12 cellular contexts compared by ENCODE assay signal in the genomic region with DNA sequence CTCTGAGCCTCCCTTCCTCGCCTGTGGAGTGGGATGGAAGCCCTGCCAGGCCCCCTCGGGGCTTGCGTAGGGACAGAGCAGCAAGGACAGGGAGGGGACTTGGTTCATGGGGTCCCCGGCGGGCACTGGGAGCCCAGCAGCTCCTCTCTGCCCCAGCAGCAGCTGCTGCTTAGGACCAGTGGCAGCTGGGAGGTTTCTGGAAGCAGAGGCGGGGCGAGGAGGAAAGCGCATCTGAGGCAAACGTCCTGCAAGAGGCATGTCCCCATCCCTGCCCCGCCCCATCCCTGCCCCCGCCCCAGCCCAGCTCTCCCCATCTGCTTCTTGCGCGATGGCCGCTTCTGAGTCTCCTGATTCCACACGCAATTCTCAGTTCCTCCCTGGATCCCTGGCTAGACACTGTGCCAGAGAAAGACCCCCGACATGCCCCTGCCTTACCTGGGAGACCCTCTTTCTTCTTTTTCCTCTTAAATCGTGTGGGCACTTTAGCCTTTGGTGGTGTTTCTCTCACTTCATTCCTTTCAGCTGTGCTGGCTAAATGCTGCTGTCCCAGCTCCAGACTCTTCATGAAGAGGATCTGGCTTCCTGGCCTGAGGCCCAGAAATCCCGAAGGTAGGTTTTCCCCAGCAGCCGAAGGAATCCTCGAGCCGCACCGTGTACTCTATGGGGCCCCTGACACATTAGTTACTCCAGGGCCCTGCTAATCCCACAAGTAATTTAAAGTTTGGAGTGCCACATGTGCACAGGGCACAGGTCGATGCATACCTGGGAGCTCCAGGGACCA. TPM values are rescaled to one million over a fixed set of nuclear protein-coding genes. Genes with fewer than 3 reads are reported as not detected.
DNase-seq lines count a peak whose midpoint lies in the region; ATAC-seq and TF ChIP-seq lines count a peak whose summit lies in the region.
"Had no signal": no experiment of that assay in that cellular context is flagged by ENCODE, and none has a peak within 500 bp of the region (broad histone marks: within the 10 kb centered on the region; RNA-seq: fewer than 3 reads in every experiment).

No MANE protein-coding gene starts in this region.

- H3K27me3 ChIP-seq in right atrium auricular region (no peaks in the 10 kb centered on the region), tibial artery (peaks cover 0 to 4% of the 10 kb centered on the region in 2 donors)
- H3K27me3 ChIP-seq in naive thymus-derived CD4-positive, alpha-beta T cell (ENCODE audit: control insufficient read depth in 2 of 2, insufficient read depth in 2 of 2, low read length in 2 of 2), result no peaks in the 10 kb centered on the region

- H3K9me3 ChIP-seq in right atrium auricular region (no peaks in the 10 kb centered on the region), tibial artery (no peaks in the 10 kb centered on the region)
- no peaks in the 10 kb centered on the region for H3K9me3 ChIP-seq in naive thymus-derived CD4-positive, alpha-beta T cell (ENCODE audit: control insufficient read depth in 2 of 3, low read length in 3 of 3)
- H3K9me3 ChIP-seq: HAP-1, mucosa of descending colon had no signal

- POLR2A ChIA-PET in naive thymus-derived CD4-positive, alpha-beta T cell (lab: Charles Lee), result no interaction called here

- TF ChIP-seq CTCF in right atrium auricular region (IDR thresholded peaks at IDR 0.05) (no peak), tibial artery (IDR thresholded peaks at IDR 0.05) (no peak)

- no peak overlapping the region for H3K27ac Mint-ChIP-seq in naive thymus-derived CD4-positive, alpha-beta T cell

- DNase-seq in HS-27A (ENCODE audit: low read depth) (peak; percentile 67), amniotic stem cell (lab: John Stamatoyannopoulos, UW) (peak; percentile 26), right atrium auricular region (ENCODE audit: low spot score) (peak; percentile 54), superior temporal gyrus (ENCODE audit: extremely low spot score) (peak; percentile 27), tibial artery (no peak), NCI-H1436 treated with DMSO at 0.1 percent for 48 hours (lab: John Stamatoyannopoulos, UW) (no peak)
- DNase-seq in naive thymus-derived CD4-positive, alpha-beta T cell, result no peak
- no peak for DNase-seq in activated CD4-positive, alpha-beta T cell treated with anti-CD3 and anti-CD28 coated beads, Interleukin-2, amount 50 U/mL, for 48 hours
- DNase-seq: effector memory CD4-positive, alpha-beta T cell had no signal

- CTCF ChIA-PET in naive thymus-derived CD4-positive, alpha-beta T cell (lab: Charles Lee), result interaction anchor here (1.0 kb wide), 1 partner anchor 62 kb away, joined by 4 read pairs; no protein-coding TSS in a partner anchor

- ATAC-seq in naive thymus-derived CD4-positive, alpha-beta T cell, result no peak
- ATAC-seq: mucosa of descending colon had no signal

- no peak overlapping the region for H3K4me3 Mint-ChIP-seq in naive thymus-derived CD4-positive, alpha-beta T cell

- intact Hi-C loops in tibial artery (cut with DNase I; ENCODE audit: low total_unique reads), result no loop called here
- intact Hi-C loops in naive thymus-derived CD4-positive, alpha-beta T cell (cut with micrococcal nuclease), result no loop called here

- no peaks in the 10 kb centered on the region for H3K4me1 ChIP-seq in right atrium auricular region
- no peaks in the 10 kb centered on the region for H3K4me1 ChIP-seq in tibial artery
- no peaks in the 10 kb centered on the region for H3K4me1 ChIP-seq in naive thymus-derived CD4-positive, alpha-beta T cell (ENCODE audit: control insufficient read depth in 2 of 2, insufficient read depth in 2 of 2, low read length in 2 of 2)
- H3K4me1 ChIP-seq: HAP-1 had no signal

- peaks cover 0 to 28% (median 0%) of the 10 kb centered on the region in 5 donors for H3K27me3 Mint-ChIP-seq in naive thymus-derived CD4-positive, alpha-beta T cell

- H3K4me3 ChIP-seq in right atrium auricular region, result no peak overlapping the region
- H3K4me3 ChIP-seq in tibial artery, result no peak overlapping the region
- H3K4me3 ChIP-seq in naive thymus-derived CD4-positive, alpha-beta T cell (ENCODE audit: low read length), result no peak overlapping the region
- H3K4me3 ChIP-seq: HAP-1, mucosa of descending colon had no signal

- H3K27ac ChIP-seq in right atrium auricular region, result no peak overlapping the region
- H3K27ac ChIP-seq in tibial artery, result no peak overlapping the region
- H3K27ac ChIP-seq in naive thymus-derived CD4-positive, alpha-beta T cell (ENCODE audit: low read depth, low read length), result no peak overlapping the region
- H3K27ac ChIP-seq: KMS-11 had no signal

- no peaks in the 10 kb centered on the region for H3K36me3 Mint-ChIP-seq in naive thymus-derived CD4-positive, alpha-beta T cell

- H3K36me3 ChIP-seq in right atrium auricular region, result no peaks in the 10 kb centered on the region
- no peaks in the 10 kb centered on the region for H3K36me3 ChIP-seq in tibial artery
- H3K36me3 ChIP-seq in naive thymus-derived CD4-positive, alpha-beta T cell (ENCODE audit: control insufficient read depth in 2 of 3, insufficient read depth in 3 of 3, low read length in 3 of 3), result no peaks in the 10 kb centered on the region
- H3K36me3 ChIP-seq: HAP-1 had no signal

- no peaks in the 10 kb centered on the region for H3K4me1 Mint-ChIP-seq in naive thymus-derived CD4-positive, alpha-beta T cell

- H3K9me3 Mint-ChIP-seq in naive thymus-derived CD4-positive, alpha-beta T cell, result peaks cover 0 to 1% (median 0%) of the 10 kb centered on the region in 11 donors

RNA-seq across cellular contexts. Expression of gene OR2S2, which starts 4.4 kb away (rescaled TPM):
- not detected for total RNA-seq in right atrium auricular region
- not detected for total RNA-seq in naive thymus-derived CD4-positive, alpha-beta T cell
- not detected for polyA plus RNA-seq in naive thymus-derived CD4-positive, alpha-beta T cell
- total RNA-seq: mucosa of descending colon had no signal

RNA-seq across cellular contexts. Expression of gene SPAAR, which starts 53.0 kb away (rescaled TPM):
- 1 to 10 TPM; 3.8 to 6.3 TPM for total RNA-seq in right atrium auricular region
- not detected for total RNA-seq in naive thymus-derived CD4-positive, alpha-beta T cell
- not detected for polyA plus RNA-seq in naive thymus-derived CD4-positive, alpha-beta T cell

RNA-seq across cellular contexts. Expression of gene HRCT1, which starts 56.3 kb away (rescaled TPM):
- total RNA-seq in right atrium auricular region, result 10 to 100 TPM in 1 of 2 donors, 1 to 10 TPM in 1; 4.9 to 12.5 TPM
- not detected for total RNA-seq in naive thymus-derived CD4-positive, alpha-beta T cell
- polyA plus RNA-seq in naive thymus-derived CD4-positive, alpha-beta T cell, result not detected

Comparison
In these comparisons a context has a peak if more than half of its experiments do, and no peak if none do; other contexts are left out.
1. DNase-seq: peak in HS-27A (single experiment), amniotic stem cell (single experiment), right atrium auricular region (single experiment) and superior temporal gyrus (single experiment); none in tibial artery (0 of 2), naive thymus-derived CD4-positive, alpha-beta T cell (0 of 9), NCI-H1436 treated with DMSO at 0.1 percent for 48 hours (single experiment) and activated CD4-positive, alpha-beta T cell treated with anti-CD3 and anti-CD28 coated beads, Interleukin-2, amount 50 U/mL, for 48 hours (0 of 2).
2. RNA of gene SPAAR, which starts 53.0 kb away (total RNA-seq): 3.8 to 6.3 TPM in right atrium auricular region; not detected in naive thymus-derived CD4-positive, alpha-beta T cell; every median in the first group is over 4 times any median in the second.
3. RNA of gene HRCT1, which starts 56.3 kb away (total RNA-seq): 4.9 to 12.5 TPM in right atrium auricular region; not detected in naive thymus-derived CD4-positive, alpha-beta T cell; every median in the first group is over 4 times any median in the second.